Comparison of ENCODE assay signal across 17 cellular contexts in the genomic region with DNA sequence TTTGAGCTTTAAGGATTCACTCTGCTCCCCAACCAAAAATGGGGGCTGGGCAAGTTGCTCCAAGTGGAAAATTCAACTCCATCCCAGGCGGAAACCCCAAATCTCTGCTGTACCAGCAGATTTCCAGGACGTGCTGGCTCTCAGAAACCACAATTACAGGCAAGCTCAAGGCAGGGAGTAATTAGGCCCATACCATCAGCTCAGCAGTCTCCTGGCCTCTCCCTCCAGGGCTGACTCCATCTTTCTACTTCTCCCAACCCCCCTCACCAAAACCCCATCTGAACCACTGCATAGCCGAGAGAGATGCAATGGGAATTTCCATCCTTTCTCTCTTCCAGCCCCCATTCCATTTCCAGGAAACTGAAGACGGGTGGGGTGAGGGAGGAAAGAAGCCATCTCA. TPM values are rescaled to one million over a fixed set of nuclear protein-coding genes. Genes with fewer than 3 reads are reported as not detected.
DNase-seq lines count a peak whose midpoint lies in the region; ATAC-seq and TF ChIP-seq lines count a peak whose summit lies in the region.
"Had no signal": no experiment of that assay in that cellular context is flagged by ENCODE, and none has a peak within 500 bp of the region (broad histone marks: within the 10 kb centered on the region; RNA-seq: fewer than 3 reads in every experiment).

No MANE protein-coding gene starts in this region.

- peaks cover 31% of the 10 kb centered on the region for H3K4me1 Mint-ChIP-seq in nephron progenitor cell

- peak overlapping the region; percentile 54 for H3K27ac ChIP-seq in cardiac muscle cell
- H3K27ac ChIP-seq in right cardiac atrium (ENCODE audit: low read length) = no peak overlapping the region
- H3K27ac ChIP-seq: 22Rv1, SJSA1 had no signal

- H3K9me3 Mint-ChIP-seq in nephron progenitor cell = no peaks in the 10 kb centered on the region

- 74% methylated on average over 4 of the region's 4 CpGs for WGBS in right cardiac atrium

- H3K36me3 ChIP-seq in cardiac muscle cell = no peaks in the 10 kb centered on the region
- H3K36me3 ChIP-seq: SJSA1 had no signal

- H3K4me3 ChIP-seq in cardiac muscle cell = no peak overlapping the region
- no peak overlapping the region for H3K4me3 ChIP-seq in right cardiac atrium (ENCODE audit: low read length)
- H3K4me3 ChIP-seq: K562, SJSA1 had no signal

- H3K27me3 ChIP-seq in cardiac muscle cell (no peaks in the 10 kb centered on the region), right cardiac atrium (ENCODE audit: control insufficient read depth, insufficient read depth) (no peaks in the 10 kb centered on the region)
- H3K27me3 ChIP-seq: SJSA1 had no signal

- TF ChIP-seq CTCF in cardiac muscle cell (IDR thresholded peaks at IDR 0.05; ENCODE audit: low read depth, low read length) (no peak), nephron progenitor cell (IDR thresholded peaks at IDR 0.05) (no peak)

- H3K9me3 ChIP-seq in cardiac muscle cell (ENCODE audit: low read depth) = no peaks in the 10 kb centered on the region
- H3K9me3 ChIP-seq in right cardiac atrium (ENCODE audit: control insufficient read depth, low read length) = no peaks in the 10 kb centered on the region
- H3K9me3 ChIP-seq: SJSA1 had no signal

- H3K4me1 ChIP-seq in cardiac muscle cell (ENCODE audit: low read depth) (peaks cover 23% of the 10 kb centered on the region), right cardiac atrium (ENCODE audit: control insufficient read depth, insufficient read depth, low read length) (peaks cover 22% of the 10 kb centered on the region)

- no peaks in the 10 kb centered on the region for H3K27me3 Mint-ChIP-seq in nephron progenitor cell (ENCODE audit: low read depth, poor library complexity)

- DNase-seq in cardiac muscle cell (ENCODE audit: low read depth in 1 of 2, low spot score in 1 of 2) = no peak
- no peak for DNase-seq in right cardiac atrium
- peak; percentile 60 for DNase-seq in fibroblast of peridontal ligament (ENCODE audit: extremely low read depth)
- DNase-seq in nephron progenitor cell = no peak
- DNase-seq in iPS-NIHi11 (ENCODE audit: low spot score) = no peak
- DNase-seq in NCI-H2081 treated with DMSO at 0.1 percent for 48 hours (lab: John Stamatoyannopoulos, UW) = no peak
- no peak for DNase-seq in NCI-H446 treated with DMSO at 0.1 percent for 48 hours (lab: John Stamatoyannopoulos, UW)
- DNase-seq: DMS79, GOT3, NCI-H1105 treated with DMSO at 0.1 percent for 48 hours, NCI-H187 had no signal

- intact Hi-C loops in right cardiac atrium (cut with DNase I) = no loop called here

- H3K36me3 Mint-ChIP-seq in nephron progenitor cell (ENCODE audit: low read depth) = no peaks in the 10 kb centered on the region

- no peak for ATAC-seq in right cardiac atrium
- ATAC-seq in GM19467 (IDR thresholded peaks at IDR 0.05; ENCODE audit: unreplicated experiment) = no peak
- ATAC-seq: K562, Panc1 had no signal

- no peak overlapping the region for H3K4me3 Mint-ChIP-seq in nephron progenitor cell
- H3K4me3 Mint-ChIP-seq: CD14-positive monocyte had no signal

- H3K27ac Mint-ChIP-seq in nephron progenitor cell = peak overlapping the region; percentile 82

RNA-seq across cellular contexts. Expression of a gene that starts 41.3 kb away (rescaled TPM):
- total RNA-seq in cardiac muscle cell = 38.4 and 40.1 TPM in 2 replicates
- 22.5 and 25.8 TPM in 2 replicates for polyA plus RNA-seq in cardiac muscle cell
- 10 to 100 TPM; 29.4 to 34.4 (median 30.1) TPM for total RNA-seq in right cardiac atrium
- polyA plus RNA-seq in right cardiac atrium = 19.9 TPM
